1 cellular context compared by ENCODE assay signal in the genomic region with DNA sequence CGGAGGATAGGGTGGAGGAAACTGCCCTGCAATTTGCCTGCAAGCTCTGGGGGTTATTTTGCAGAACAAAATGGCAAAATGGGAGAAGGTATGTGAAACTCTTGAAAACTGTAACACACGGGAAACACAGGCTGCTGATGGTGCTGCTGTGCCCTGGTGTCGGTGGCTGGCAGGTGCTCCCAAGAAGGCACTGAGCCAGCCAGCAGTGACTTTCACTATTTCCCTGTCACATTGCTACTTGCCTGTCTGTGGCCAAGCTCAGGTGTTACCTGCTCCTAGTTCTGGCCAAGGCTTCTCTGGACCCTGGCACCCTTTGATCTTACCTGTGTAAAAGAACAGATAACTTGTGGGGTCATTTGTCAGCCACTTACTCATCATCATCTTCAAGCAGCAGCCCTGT.
TF ChIP-seq lines count a peak whose summit lies in the region.

No MANE protein-coding gene starts in this region.

TF ChIP-seq in HepG2, 621 proteins besides CTCF, POLR2A, EP300 and RAD21 (continued from another document):
- TF ChIP-seq SRSF1 (optimal IDR thresholded peaks at IDR 0.05; ENCODE audit: low read depth, low read length): no peak
- TF ChIP-seq, protein P1, sequence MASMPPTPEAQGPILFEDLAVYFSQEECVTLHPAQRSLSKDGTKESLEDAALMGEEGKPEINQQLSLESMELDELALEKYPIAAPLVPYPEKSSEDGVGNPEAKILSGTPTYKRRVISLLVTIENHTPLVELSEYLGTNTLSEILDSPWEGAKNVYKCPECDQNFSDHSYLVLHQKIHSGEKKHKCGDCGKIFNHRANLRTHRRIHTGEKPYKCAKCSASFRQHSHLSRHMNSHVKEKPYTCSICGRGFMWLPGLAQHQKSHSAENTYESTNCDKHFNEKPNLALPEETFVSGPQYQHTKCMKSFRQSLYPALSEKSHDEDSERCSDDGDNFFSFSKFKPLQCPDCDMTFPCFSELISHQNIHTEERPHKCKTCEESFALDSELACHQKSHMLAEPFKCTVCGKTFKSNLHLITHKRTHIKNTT (CRISPR knock-in tag; IDR thresholded peaks at IDR 0.05): no peak
- TF ChIP-seq NFYB (CRISPR knock-in tag; IDR thresholded peaks at IDR 0.05): no peak
- TF ChIP-seq ZNF136 (CRISPR knock-in tag; IDR thresholded peaks at IDR 0.05; ENCODE audit: low read depth): no peak
TF ChIP-seq in HepG2: peak in this region for 0.
